15 cellular contexts compared by ENCODE assay signal in genomic region chr10:86815035-86815617, GRCh38. TPM values are rescaled to one million over a fixed set of nuclear protein-coding genes. Genes with fewer than 3 reads are reported as not detected.
DNase-seq lines count a peak whose midpoint lies in the region; TF ChIP-seq lines count a peak whose summit lies in the region.
"Had no signal": no experiment of that assay in that cellular context is flagged by ENCODE, and none has a peak within 500 bp of the region (broad histone marks: within the 10 kb centered on the region; RNA-seq: fewer than 3 reads in every experiment).

No MANE protein-coding gene starts in this region.

- no peaks in the 10 kb centered on the region for H3K27me3 ChIP-seq in GM23248 (replicated peaks; ENCODE audit: insufficient read depth)
- H3K27me3 ChIP-seq in breast epithelium, result no peaks in the 10 kb centered on the region
- no peaks in the 10 kb centered on the region for H3K27me3 ChIP-seq in mesenchymal stem cell (ENCODE audit: control insufficient read depth in 1 of 2, insufficient read depth in 1 of 2, low read length in 2 of 2)
- H3K27me3 ChIP-seq in suprapubic skin, result no peaks in the 10 kb centered on the region
- H3K27me3 ChIP-seq: BLaER1 treated with 17β-estradiol and CSF1 and Interleukin-3, amounts not matched to agents 10 nM and 100 nM; neural progenitor cell had no signal

- no peak overlapping the region for H2AFZ ChIP-seq in GM23248
- H2AFZ ChIP-seq in mesenchymal stem cell (ENCODE audit: low read depth, low read length), result no peak overlapping the region
- H2AFZ ChIP-seq: neural progenitor cell had no signal

- in situ Hi-C loops in GM23248 (cut with MboI), result no loop called here

- H3K4me1 ChIP-seq in GM23248 (ENCODE audit: insufficient read depth) (peaks cover 30% of the 10 kb centered on the region), breast epithelium (no peaks in the 10 kb centered on the region), mesenchymal stem cell (ENCODE audit: control insufficient read depth, insufficient read depth, low read depth, low read length) (peaks cover 1% of the 10 kb centered on the region), suprapubic skin (peaks cover 14% of the 10 kb centered on the region)
- H3K4me1 ChIP-seq: BLaER1 treated with 17β-estradiol and CSF1 and Interleukin-3, amounts not matched to agents 10 nM and 100 nM; neural progenitor cell had no signal

- H2BK15ac ChIP-seq in mesenchymal stem cell (ENCODE audit: low read depth, poor library complexity, severe bottlenecking), result no peak overlapping the region

- intact Hi-C loops in breast epithelium (cut with DNase I; ENCODE audit: low total_unique reads), result no loop called here

- no peak overlapping the region for H3K23ac ChIP-seq in mesenchymal stem cell (ENCODE audit: low read length in 2 of 2)

- peak overlapping the region; percentile 25 for H3K27ac ChIP-seq in GM23248
- peak overlapping the region; percentile 49 to 78 for H3K27ac ChIP-seq in breast epithelium
- H3K27ac ChIP-seq in mesenchymal stem cell (ENCODE audit: low read length, poor library complexity, severe bottlenecking), result no peak overlapping the region
- H3K27ac ChIP-seq in suprapubic skin, result peak overlapping the region; percentile 31
- H3K27ac ChIP-seq: BLaER1 treated with 17β-estradiol and CSF1 and Interleukin-3, amounts not matched to agents 10 nM and 100 nM; neural progenitor cell had no signal

- no peak overlapping the region for H3K4me3 Mint-ChIP-seq in T-helper 2 cell treated with Interferon-gamma antibody and Interleukin-4, amounts not matched to agents 5 μg/mL and 100 μg/mL, for 36 hours
- H3K4me3 Mint-ChIP-seq: activated T-helper 1 cell treated with anti-CD3 and anti-CD28 coated beads, Interleukin-12 subunit alpha, Interleukin-12 subunit beta, Interleukin-2, Interleukin-4 antibody, amounts not matched to agents 30 ng/mL and 10 ng/mL and 1 ng/mL, durations not matched to agents 14 hours and 24 hours and 36 hours; neural progenitor cell had no signal

- peak overlapping the region; percentile 20; the same call in 1 of the 2 replicates for H3K9ac ChIP-seq in GM23248
- H3K9ac ChIP-seq in mesenchymal stem cell (ENCODE audit: low read length), result peak overlapping the region; percentile 67
- H3K9ac ChIP-seq: BLaER1 treated with 17β-estradiol and CSF1 and Interleukin-3, amounts not matched to agents 10 nM and 100 nM; neural progenitor cell had no signal

- H3K27ac Mint-ChIP-seq in T-helper 2 cell treated with Interferon-gamma antibody and Interleukin-4, amounts not matched to agents 5 μg/mL and 100 μg/mL, for 36 hours, result no peak overlapping the region
- H3K27ac Mint-ChIP-seq: activated T-helper 1 cell treated with anti-CD3 and anti-CD28 coated beads, Interleukin-12 subunit alpha, Interleukin-12 subunit beta, Interleukin-2, Interleukin-4 antibody, amounts not matched to agents 30 ng/mL and 10 ng/mL and 1 ng/mL, durations not matched to agents 14 hours and 24 hours and 36 hours; neural progenitor cell had no signal

- H4K8ac ChIP-seq in mesenchymal stem cell (ENCODE audit: low read length), result no peak overlapping the region

- H4K91ac ChIP-seq in mesenchymal stem cell (ENCODE audit: low read length), result no peak overlapping the region

- no peaks in the 10 kb centered on the region for H3K9me2 ChIP-seq in GM23248 (ENCODE audit: insufficient read depth)

- H3K79me2 ChIP-seq in GM23248 (ENCODE audit: insufficient read depth), result peaks cover 100% of the 10 kb centered on the region

- no peak overlapping the region for H3K4me3 ChIP-seq in GM23248
- no peak overlapping the region for H3K4me3 ChIP-seq in breast epithelium
- peak overlapping the region in 1 of 2 experiments; percentile 23 for H3K4me3 ChIP-seq in mesenchymal stem cell (ENCODE audit: insufficient read depth in 1 of 2, low read depth in 1 of 2, low read length in 2 of 2)
- H3K4me3 ChIP-seq in suprapubic skin, result no peak overlapping the region
- H3K4me3 ChIP-seq: BLaER1 treated with 17β-estradiol and CSF1 and Interleukin-3, amounts not matched to agents 10 nM and 100 nM; neural progenitor cell had no signal

- no peak overlapping the region for H3K14ac ChIP-seq in mesenchymal stem cell (ENCODE audit: low read length in 2 of 2)

- H3K9me3 Mint-ChIP-seq in T-helper 2 cell treated with Interferon-gamma antibody and Interleukin-4, amounts not matched to agents 5 μg/mL and 100 μg/mL, for 36 hours, result no peaks in the 10 kb centered on the region
- H3K9me3 Mint-ChIP-seq: activated T-helper 1 cell treated with anti-CD3 and anti-CD28 coated beads, Interleukin-12 subunit alpha, Interleukin-12 subunit beta, Interleukin-2, Interleukin-4 antibody, amounts not matched to agents 30 ng/mL and 10 ng/mL and 1 ng/mL, durations not matched to agents 14 hours and 24 hours and 36 hours had no signal

- peaks cover 29% of the 10 kb centered on the region for H3K79me1 ChIP-seq in mesenchymal stem cell (replicated peaks; ENCODE audit: low read length, poor library complexity, severe bottlenecking)

- H3K9me3 ChIP-seq in GM23248 (ENCODE audit: low read depth) (no peaks in the 10 kb centered on the region), breast epithelium (no peaks in the 10 kb centered on the region), mesenchymal stem cell (ENCODE audit: control insufficient read depth, low read length) (no peaks in the 10 kb centered on the region), suprapubic skin (no peaks in the 10 kb centered on the region)
- H3K9me3 ChIP-seq: BLaER1 treated with 17β-estradiol and CSF1 and Interleukin-3, amounts not matched to agents 10 nM and 100 nM had no signal

- H3K36me3 ChIP-seq in GM23248 (ENCODE audit: low read depth) (no peaks in the 10 kb centered on the region), breast epithelium (no peaks in the 10 kb centered on the region), mesenchymal stem cell (ENCODE audit: control insufficient read depth in 1 of 2, insufficient read depth in 2 of 2, low read depth in 1 of 2, low read length in 2 of 2) (peaks cover 0 to 7% of the 10 kb centered on the region in 2 experiments), suprapubic skin (no peaks in the 10 kb centered on the region)
- H3K36me3 ChIP-seq: BLaER1 treated with 17β-estradiol and CSF1 and Interleukin-3, amounts not matched to agents 10 nM and 100 nM; neural progenitor cell had no signal

- no peak overlapping the region for H2BK120ac ChIP-seq in mesenchymal stem cell (ENCODE audit: low read depth, low read length)

- H3K18ac ChIP-seq in mesenchymal stem cell (ENCODE audit: low read depth in 1 of 2, low read length in 2 of 2), result no peak overlapping the region

- no peaks in the 10 kb centered on the region for H3K36me3 Mint-ChIP-seq in T-helper 2 cell treated with Interferon-gamma antibody and Interleukin-4, amounts not matched to agents 5 μg/mL and 100 μg/mL, for 36 hours (ENCODE audit: low read depth)

- H3K4ac ChIP-seq in mesenchymal stem cell (ENCODE audit: low read depth in 1 of 2, low read length in 2 of 2), result no peak overlapping the region

- no peaks in the 10 kb centered on the region for H3K27me3 Mint-ChIP-seq in T-helper 2 cell treated with Interferon-gamma antibody and Interleukin-4, amounts not matched to agents 5 μg/mL and 100 μg/mL, for 36 hours (ENCODE audit: low read depth)

- DNase-seq in GM23248 (peak; percentile 69), breast epithelium (ENCODE audit: low spot score in 2 of 2) (no peak), mesenchymal stem cell (no peak), suprapubic skin (ENCODE audit: low spot score in 2 of 2) (no peak), NCI-H2227 (lab: John Stamatoyannopoulos, UW; ENCODE audit: unreplicated experiment) (no peak), 8988T (no peak), DMS79 (lab: John Stamatoyannopoulos, UW) (no peak)
- no peak for DNase-seq in T-helper 2 cell treated with Interferon-gamma antibody and Interleukin-4, amounts not matched to agents 5 μg/mL and 100 μg/mL, for 36 hours (ENCODE audit: low spot score)
- DNase-seq: activated CD4-positive, alpha-beta T cell treated with anti-CD3 and anti-CD28 coated beads, Interleukin-2, amount 50 U/mL, for 4 hours; hypothalamus; NCI-H2171 treated with DMSO at 0.1 percent for 48 hours; substantia nigra had no signal

- no peak for TF ChIP-seq CTCF in breast epithelium (IDR thresholded peaks at IDR 0.05)
- TF ChIP-seq CTCF in suprapubic skin (IDR thresholded peaks at IDR 0.05), result no peak

- no peak overlapping the region for H2BK12ac ChIP-seq in mesenchymal stem cell (ENCODE audit: low read length in 2 of 2)

- H3K4me2 ChIP-seq in GM23248 (ENCODE audit: unreplicated experiment) (peak overlapping the region; percentile 56), mesenchymal stem cell (ENCODE audit: low read length, poor library complexity, severe bottlenecking) (no peak overlapping the region)
- H3K4me2 ChIP-seq: BLaER1 treated with 17β-estradiol and CSF1 and Interleukin-3, amounts not matched to agents 10 nM and 100 nM; neural progenitor cell had no signal

- H2AK5ac ChIP-seq in mesenchymal stem cell (ENCODE audit: low read length, severe bottlenecking), result no peak overlapping the region

- H3K4me1 Mint-ChIP-seq in T-helper 2 cell treated with Interferon-gamma antibody and Interleukin-4, amounts not matched to agents 5 μg/mL and 100 μg/mL, for 36 hours (ENCODE audit: low read depth), result no peaks in the 10 kb centered on the region
- H3K4me1 Mint-ChIP-seq: neural progenitor cell had no signal

- no peak overlapping the region for H2BK5ac ChIP-seq in mesenchymal stem cell (ENCODE audit: low read depth, low read length, poor library complexity, severe bottlenecking)

- H4K20me1 ChIP-seq in GM23248 (ENCODE audit: insufficient read depth), result no peaks in the 10 kb centered on the region; the same call in 1 of the 2 replicates
- H4K20me1 ChIP-seq: BLaER1 treated with 17β-estradiol and CSF1 and Interleukin-3, amounts not matched to agents 10 nM and 100 nM had no signal

- TF ChIP-seq POLR2A in breast epithelium (IDR thresholded peaks at IDR 0.05) (no peak), suprapubic skin (IDR thresholded peaks at IDR 0.05) (no peak)

- 41 to 50% methylated on average over 4 of the region's 4 CpGs for WGBS in GM23248 (ENCODE audit: low coverage in 1 of 2, low lambda C conversion rate in 2 of 2, missing lambda C conversion rate in 2 of 2), 2 experiments
- WGBS in mesenchymal stem cell, result 90% methylated on average over 3 of the region's 4 CpGs
- WGBS in suprapubic skin, result 80% methylated on average over 4 of the region's 4 CpGs

- peaks cover 16% of the 10 kb centered on the region; the same call in 1 of the 2 replicates for H3F3A ChIP-seq in GM23248 (ENCODE audit: insufficient read depth)

- no peak for TF ChIP-seq EP300 in suprapubic skin (IDR thresholded peaks at IDR 0.05)

RNA-seq across cellular contexts. Expression of gene BMPR1A, which starts 58.7 kb away (rescaled TPM):
- total RNA-seq in GM23248 (2014; rRNA removed; shearing (Covaris generic)), result 35.5 and 41.7 TPM in 2 replicates
- 15.5 and 16.5 TPM in 2 replicates for polyA plus RNA-seq in GM23248 (2016; fragmentation: Nextera tagmentation; extraction: Ambion mirVana)
- total RNA-seq in breast epithelium (10 to 100 TPM; 49.8 to 87.2 (median 57.4) TPM), suprapubic skin (10 to 100 TPM; 21.1 to 33.3 (median 26.7) TPM)
- 33.1 TPM for polyA plus RNA-seq in mesenchymal stem cell (2013, experiment 1 of 2)
- polyA plus RNA-seq in mesenchymal stem cell (2013, experiment 2 of 2), result 34.7 TPM
